10 cellular contexts compared by ENCODE assay signal in genomic region chr14:99809376-99809775, GRCh38. TPM values are rescaled to one million over a fixed set of nuclear protein-coding genes. Genes with fewer than 3 reads are reported as not detected.
A peak's percentile ranks its signal among the peaks of the same experiment; 100 is the strongest.
DNase-seq lines count a peak whose midpoint lies in the region; ATAC-seq and TF ChIP-seq lines count a peak whose summit lies in the region.
"Had no signal": no experiment of that assay in that cellular context is flagged by ENCODE, and none has a peak within 500 bp of the region (broad histone marks: within the 10 kb centered on the region; RNA-seq: fewer than 3 reads in every experiment).

No MANE protein-coding gene starts in this region.

- H3K27me3 Mint-ChIP-seq in activated CD8-positive, alpha-beta memory T cell treated with anti-CD3 and anti-CD28 coated beads, Interleukin-2, amount 10 ng/mL, durations not matched to agents 7 days and 5 days: peaks cover 49% of the 10 kb centered on the region
- peaks cover 42% of the 10 kb centered on the region for H3K27me3 Mint-ChIP-seq in Calu3 (ENCODE audit: unreplicated experiment)

- peak overlapping the region; percentile 49 for H3K18ac ChIP-seq in neuronal stem cell (ENCODE audit: low read length)

- H4K91ac ChIP-seq in neuronal stem cell (ENCODE audit: low read depth, low read length, poor library complexity): no peak overlapping the region

- H3K9ac ChIP-seq in neuronal stem cell (ENCODE audit: low read depth, low read length, poor library complexity) (no peak overlapping the region), Karpas-422 (ENCODE audit: low read length) (no peak overlapping the region)

- ATAC-seq in activated CD8-positive, alpha-beta memory T cell treated with anti-CD3 and anti-CD28 coated beads, Interleukin-2, amount 10 ng/mL, durations not matched to agents 7 days and 5 days: no peak

- no peak overlapping the region for H2BK12ac ChIP-seq in neuronal stem cell (ENCODE audit: low read length)

- BruUV-seq in Calu3 (replicated peaks; lab: Mats Ljungman, UMichigan): no TSS peak

- no peak overlapping the region for H3K23ac ChIP-seq in neuronal stem cell (ENCODE audit: low read depth, low read length, poor library complexity)

- H3K9me3 ChIP-seq in neuronal stem cell (replicated peaks in 1 of 2; ENCODE audit: control insufficient read depth in 2 of 2, insufficient read depth in 1 of 2, low read depth in 1 of 2, low read length in 2 of 2): no peaks in the 10 kb centered on the region
- H3K9me3 ChIP-seq in Karpas-422 (ENCODE audit: low read length): no peaks in the 10 kb centered on the region
- H3K9me3 ChIP-seq: neutrophil had no signal

- H3K4ac ChIP-seq in neuronal stem cell (ENCODE audit: low read length): no peak overlapping the region

- DNase-seq in activated CD8-positive, alpha-beta memory T cell treated with anti-CD3 and anti-CD28 coated beads for 24 hours: peak; percentile 32
- no peak for DNase-seq in activated CD8-positive, alpha-beta memory T cell treated with anti-CD3 and anti-CD28 coated beads, Interleukin-2, amount 10 ng/mL, durations not matched to agents 7 days and 5 days
- peak; percentile 90 for DNase-seq in fibroblast of the conjunctiva (ENCODE audit: low read depth)
- DNase-seq in neuronal stem cell (ENCODE audit: low spot score): no peak
- DNase-seq in DMS53 treated with DMSO at 0.1 percent for 48 hours (lab: John Stamatoyannopoulos, UW; ENCODE audit: unreplicated experiment): no peak
- DNase-seq in Karpas-422: no peak
- no peak for DNase-seq in Calu3
- no peak for DNase-seq in SIG-M5 (lab: John Stamatoyannopoulos, UW)

- H3K4me1 Mint-ChIP-seq in activated CD8-positive, alpha-beta memory T cell treated with anti-CD3 and anti-CD28 coated beads, Interleukin-2, amount 10 ng/mL, durations not matched to agents 7 days and 5 days: no peaks in the 10 kb centered on the region
- H3K4me1 Mint-ChIP-seq in Calu3 (ENCODE audit: low read depth, unreplicated experiment): no peaks in the 10 kb centered on the region

- H3K36me3 Mint-ChIP-seq in activated CD8-positive, alpha-beta memory T cell treated with anti-CD3 and anti-CD28 coated beads, Interleukin-2, amount 10 ng/mL, durations not matched to agents 7 days and 5 days: no peaks in the 10 kb centered on the region
- H3K36me3 Mint-ChIP-seq in Calu3 (ENCODE audit: insufficient read depth, unreplicated experiment): no peaks in the 10 kb centered on the region

- no CpG with 5 or more reads among the region's 9 CpGs for WGBS in neuronal stem cell (ENCODE audit: extremely low coverage in 2 of 2, insufficient read length in 2 of 2, insufficient replicate concordance in 1 of 2), 2 donors

- no peak overlapping the region for H4K8ac ChIP-seq in neuronal stem cell (ENCODE audit: low read depth, low read length)

- no peak overlapping the region for H3K14ac ChIP-seq in neuronal stem cell (ENCODE audit: low read length)

- H2AFZ ChIP-seq in neuronal stem cell (ENCODE audit: low read length): no peak overlapping the region
- no peak overlapping the region for H2AFZ ChIP-seq in Karpas-422 (ENCODE audit: low read length)

- H3K79me2 ChIP-seq in Karpas-422 (ENCODE audit: low read length): no peaks in the 10 kb centered on the region

- no peak overlapping the region for H2AK5ac ChIP-seq in neuronal stem cell (ENCODE audit: low read depth, low read length)

- CTCF ChIA-PET in activated CD8-positive, alpha-beta memory T cell treated with anti-CD3 and anti-CD28 coated beads, Interleukin-2, amount 10 ng/mL, durations not matched to agents 7 days and 5 days (lab: Charles Lee): no interaction called here
- CTCF ChIA-PET in Calu3 (lab: Charles Lee): no interaction called here

- H3K27ac ChIP-seq in neuronal stem cell (replicated peaks; ENCODE audit: low read length) (no peak overlapping the region), Karpas-422 (ENCODE audit: low read length) (no peak overlapping the region)
- H3K27ac ChIP-seq: cardiac muscle cell, neutrophil had no signal

- no peak for TF ChIP-seq CTCF in Calu3 (IDR thresholded peaks at IDR 0.05; ENCODE audit: unreplicated experiment)

- no peak overlapping the region for H2BK15ac ChIP-seq in neuronal stem cell (ENCODE audit: low read length)

- H3K36me3 ChIP-seq in neuronal stem cell (replicated peaks in 1 of 2; ENCODE audit: control insufficient read depth in 2 of 2, insufficient read depth in 2 of 2, low read length in 2 of 2) (no peaks in the 10 kb centered on the region), Karpas-422 (ENCODE audit: insufficient read depth, low read length) (no peaks in the 10 kb centered on the region)
- H3K36me3 ChIP-seq: cardiac muscle cell, neutrophil had no signal

- no peak overlapping the region for H2BK120ac ChIP-seq in neuronal stem cell (ENCODE audit: low read depth, low read length)

- H3K4me2 ChIP-seq in neuronal stem cell (ENCODE audit: insufficient read depth, low read length, poor library complexity, severe bottlenecking) (no peak overlapping the region), Karpas-422 (ENCODE audit: low read depth, low read length, poor library complexity, severe bottlenecking) (no peak overlapping the region)

- no peaks in the 10 kb centered on the region for H3K27me3 ChIP-seq in neuronal stem cell (ENCODE audit: control insufficient read depth in 3 of 3, insufficient read depth in 3 of 3, low read depth in 1 of 3, low read length in 3 of 3)
- no peaks in the 10 kb centered on the region; the same call in 1 of the 2 replicates for H3K27me3 ChIP-seq in Karpas-422 (ENCODE audit: low read length)

- H3K4me3 Mint-ChIP-seq in activated CD8-positive, alpha-beta memory T cell treated with anti-CD3 and anti-CD28 coated beads, Interleukin-2, amount 10 ng/mL, durations not matched to agents 7 days and 5 days: no peak overlapping the region
- no peak overlapping the region for H3K4me3 Mint-ChIP-seq in Calu3 (ENCODE audit: low read depth, unreplicated experiment)

- no peaks in the 10 kb centered on the region for H3K9me3 Mint-ChIP-seq in activated CD8-positive, alpha-beta memory T cell treated with anti-CD3 and anti-CD28 coated beads, Interleukin-2, amount 10 ng/mL, durations not matched to agents 7 days and 5 days (ENCODE audit: low read depth)
- H3K9me3 Mint-ChIP-seq in Calu3 (ENCODE audit: low read depth, unreplicated experiment): no peaks in the 10 kb centered on the region

- H4K20me1 ChIP-seq in Karpas-422 (ENCODE audit: insufficient read depth, low read depth, low read length): 0 out of 2 replicates have a peak, but pooled peaks cover 8% of the 10 kb centered on the region

- H2BK5ac ChIP-seq in neuronal stem cell (ENCODE audit: low read length): no peak overlapping the region

- no peaks in the 10 kb centered on the region for H3K79me1 ChIP-seq in neuronal stem cell (ENCODE audit: low read depth, low read length)

- no peak overlapping the region for H3K4me3 ChIP-seq in neuronal stem cell (ENCODE audit: low read length in 2 of 2)
- H3K4me3 ChIP-seq in Karpas-422 (ENCODE audit: low read length): no peak overlapping the region
- H3K4me3 ChIP-seq: cardiac muscle cell had no signal

- H3K9me2 ChIP-seq in Karpas-422 (replicated peaks; ENCODE audit: insufficient read depth, low read length): no peaks in the 10 kb centered on the region

- no peak overlapping the region for H3K27ac Mint-ChIP-seq in activated CD8-positive, alpha-beta memory T cell treated with anti-CD3 and anti-CD28 coated beads, Interleukin-2, amount 10 ng/mL, durations not matched to agents 7 days and 5 days
- H3K27ac Mint-ChIP-seq in Calu3 (ENCODE audit: unreplicated experiment): no peak overlapping the region

- intact Hi-C loops in Calu3 (cut with micrococcal nuclease; ENCODE audit: unreplicated experiment): no loop called here

- H3K4me1 ChIP-seq in neuronal stem cell (ENCODE audit: control insufficient read depth in 2 of 2, insufficient read depth in 1 of 2, low read depth in 1 of 2, low read length in 2 of 2): peaks cover 15 to 21% of the 10 kb centered on the region in 2 donors
- H3K4me1 ChIP-seq in Karpas-422 (ENCODE audit: low read length): no peaks in the 10 kb centered on the region

RNA-seq across cellular contexts. Expression of gene EML1, which starts 16.2 kb away (rescaled TPM):
- total RNA-seq in activated CD8-positive, alpha-beta memory T cell treated with anti-CD3 and anti-CD28 coated beads, Interleukin-2, amount 10 ng/mL, durations not matched to agents 7 days and 5 days: not detected
- polyA plus RNA-seq in neuronal stem cell (2013, experiment 1 of 2): 17.5 TPM
- polyA plus RNA-seq in neuronal stem cell (2013, experiment 2 of 2): 17.5 TPM
- not detected in 2 replicates for total RNA-seq in Karpas-422 (2014; rRNA removed; shearing (Covaris generic); ENCODE audit: low replicate concordance)
- total RNA-seq in Calu3 (2022): 2.5 and 4.7 TPM in 2 replicates

Comparison
In these comparisons a context has a peak if more than half of its experiments do, and no peak if none do; other contexts are left out.
1. DNase-seq: peak in activated CD8-positive, alpha-beta memory T cell treated with anti-CD3 and anti-CD28 coated beads for 24 hours (single experiment) and fibroblast of the conjunctiva (single experiment); none in activated CD8-positive, alpha-beta memory T cell treated with anti-CD3 and anti-CD28 coated beads, Interleukin-2, amount 10 ng/mL, durations not matched to agents 7 days and 5 days (single experiment), neuronal stem cell (single experiment), DMS53 treated with DMSO at 0.1 percent for 48 hours (single experiment), Karpas-422 (single experiment), Calu3 (single experiment) and SIG-M5 (single experiment).